ENCODE assay signal across 8 cellular contexts in the genomic region with DNA sequence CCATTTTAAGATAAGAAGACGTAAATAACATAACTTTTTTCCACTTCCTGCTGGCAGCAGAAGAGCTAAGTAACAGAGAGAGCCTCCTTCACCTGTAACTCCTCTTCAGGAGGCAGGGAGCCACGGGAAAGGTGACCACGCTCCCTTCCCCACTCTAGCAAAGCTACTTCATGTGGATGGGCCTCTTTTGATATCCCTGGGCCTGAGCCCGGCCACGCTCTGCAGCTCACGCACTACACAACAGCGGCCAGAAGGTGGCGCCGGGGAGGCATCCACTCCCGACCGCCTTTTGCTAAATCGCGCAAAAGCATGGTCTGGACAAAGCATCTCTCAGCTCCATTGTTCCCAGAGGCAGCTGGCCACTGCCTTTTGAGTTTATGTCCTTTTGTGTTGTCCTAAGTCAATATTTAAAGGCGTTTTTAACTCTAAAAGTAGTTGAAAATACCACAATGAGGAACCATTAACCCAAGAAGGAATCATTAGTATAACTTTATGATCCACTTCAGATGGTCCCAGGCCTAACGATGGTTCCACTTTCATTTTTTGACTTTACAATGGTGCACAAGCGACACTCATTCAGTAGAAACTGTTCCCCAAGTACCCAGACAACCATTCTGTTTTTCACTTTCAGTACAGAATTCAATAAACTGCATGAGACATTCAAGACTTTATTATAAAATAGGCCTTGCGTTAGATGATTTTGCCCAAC. TPM values are rescaled to one million over a fixed set of nuclear protein-coding genes. Genes with fewer than 3 reads are reported as not detected.
DNase-seq lines count a peak whose midpoint lies in the region; ATAC-seq, FAIRE-seq and TF ChIP-seq lines count a peak whose summit lies in the region.

No MANE protein-coding gene starts in this region.

- H3K4me1 ChIP-seq in A549, result peaks cover 5% of the 10 kb centered on the region; the same call in 1 of the 3 replicates
- no peaks in the 10 kb centered on the region for H3K4me1 ChIP-seq in astrocyte (ENCODE audit: insufficient read depth, low read length)
- no peaks in the 10 kb centered on the region for H3K4me1 ChIP-seq in smooth muscle cell (ENCODE audit: low read depth)

- POLR2A ChIA-PET in A549 (lab: Yijun Ruan, JAX), result interaction anchor here (1.2 kb wide), 3 partner anchors 34 to 158 kb away, joined by 3 to 13 read pairs (median 3); a partner anchor contains a TSS

- no peak overlapping the region for H3K4me3 ChIP-seq in A549
- H3K4me3 ChIP-seq in astrocyte (ENCODE audit: insufficient read depth, low read depth, low read length), result no peak overlapping the region
- no peak overlapping the region for H3K4me3 ChIP-seq in smooth muscle cell

- H3K27ac Mint-ChIP-seq in astrocyte (ENCODE audit: unreplicated experiment), result no peak overlapping the region

- FAIRE-seq in A549 (lab: Jason Lieb, UNC), result no peak
- FAIRE-seq in astrocyte (lab: Jason Lieb, UNC), result no peak

- H3K4me1 Mint-ChIP-seq in astrocyte (ENCODE audit: low read depth, unreplicated experiment), result no peaks in the 10 kb centered on the region

- peak overlapping the region; percentile 39 for H2AFZ ChIP-seq in astrocyte (ENCODE audit: low read depth, low read length)
- no peak overlapping the region for H2AFZ ChIP-seq in smooth muscle cell (ENCODE audit: low read depth)

- 0 out of 3 replicates have a peak overlapping the region, but pooled peaks have one; percentile 26 for H3K4me2 ChIP-seq in A549
- no peak overlapping the region for H3K4me2 ChIP-seq in astrocyte (ENCODE audit: low read length)
- no peak overlapping the region for H3K4me2 ChIP-seq in smooth muscle cell

- TF ChIP-seq RAD21 in A549 (conservative IDR thresholded peaks at IDR 0.05 in 1 of 2, IDR thresholded peaks at IDR 0.05 in 1 of 2), result peak; percentile 87 to 89

- ATAC-seq in A549, result peak; percentile 99
- ATAC-seq in GM18517 (IDR thresholded peaks at IDR 0.05; ENCODE audit: unreplicated experiment), result peak; percentile 95
- peak; percentile 91 for ATAC-seq in HG02973 (IDR thresholded peaks at IDR 0.05; ENCODE audit: unreplicated experiment)

- no peaks in the 10 kb centered on the region for H3K27me3 Mint-ChIP-seq in astrocyte (ENCODE audit: low read depth, unreplicated experiment)

- H3K9me3 Mint-ChIP-seq in astrocyte (ENCODE audit: unreplicated experiment), result peaks cover 4% of the 10 kb centered on the region

- WGBS in A549 (ENCODE audit: missing lambda C conversion rate), result 20% methylated on average over 17 of the region's 17 CpGs
- WGBS in smooth muscle cell (ENCODE audit: low lambda C conversion rate), result 28% methylated on average over 17 of the region's 17 CpGs

- TF ChIP-seq CTCF in A549 (IDR thresholded peaks at IDR 0.05) (peak; percentile 87), astrocyte (IDR thresholded peaks at IDR 0.05; ENCODE audit: insufficient read depth, low read depth, low read length) (peak; percentile 80), smooth muscle cell (IDR thresholded peaks at IDR 0.05; ENCODE audit: borderline replicate concordance, insufficient read depth, poor library complexity, severe bottlenecking) (peak; percentile 94)

- CTCF ChIA-PET in A549 (lab: Yijun Ruan, JAX), result interaction anchor here (0.7 to 2.6 kb wide), 45 partner anchors 8 to 343 kb away, joined by 3 to 65 read pairs (median 5); a partner anchor contains a TSS

- no peaks in the 10 kb centered on the region for H3K9me3 ChIP-seq in A549
- no peaks in the 10 kb centered on the region for H3K9me3 ChIP-seq in astrocyte (ENCODE audit: insufficient read depth, low read depth, low read length)
- no peaks in the 10 kb centered on the region for H3K9me3 ChIP-seq in smooth muscle cell (replicated peaks; ENCODE audit: low read depth)

- no peak for TF ChIP-seq EP300 in A549 (IDR thresholded peaks at IDR 0.05)

- TF ChIP-seq POLR2A in A549 (IDR thresholded peaks at IDR 0.05; ENCODE audit: low read length), result no peak

- H3K9ac ChIP-seq in astrocyte (ENCODE audit: low read length) (no peak overlapping the region), smooth muscle cell (ENCODE audit: low read depth) (no peak overlapping the region)

- H3K27ac ChIP-seq in A549 (no peak overlapping the region), astrocyte (ENCODE audit: low read depth, low read length) (no peak overlapping the region), smooth muscle cell (ENCODE audit: low read depth) (no peak overlapping the region)

- H4K20me1 ChIP-seq in astrocyte (ENCODE audit: insufficient read depth, low read length) (no peaks in the 10 kb centered on the region), smooth muscle cell (ENCODE audit: low read depth) (no peaks in the 10 kb centered on the region)

- no peaks in the 10 kb centered on the region for H3F3A ChIP-seq in smooth muscle cell (ENCODE audit: low read depth)

- no peak overlapping the region for H3K4me3 Mint-ChIP-seq in astrocyte (ENCODE audit: unreplicated experiment)

- DNase-seq in A549 (ENCODE audit: low read depth in 1 of 2, low spot score in 1 of 2), result peak; percentile 82 to 85
- DNase-seq in NCI-H187 (lab: John Stamatoyannopoulos, UW), result peak; percentile 90 to 93
- DNase-seq in T1000 (lab: John Stamatoyannopoulos, UW), result peak; percentile 41
- DNase-seq in astrocyte (ENCODE audit: low read depth), result peak; percentile 32
- peak; percentile 75 to 86 for DNase-seq in hippocampal formation (lab: John Stamatoyannopoulos, UW)
- peak; percentile 46 for DNase-seq in smooth muscle cell (lab: John Stamatoyannopoulos, UW; ENCODE audit: unreplicated experiment)

- H3K36me3 ChIP-seq in astrocyte (ENCODE audit: insufficient read depth, low read length) (peaks cover 5% of the 10 kb centered on the region), smooth muscle cell (ENCODE audit: low read depth) (no peaks in the 10 kb centered on the region)

- H3K27me3 ChIP-seq in astrocyte (ENCODE audit: insufficient read depth, low read length) (no peaks in the 10 kb centered on the region), smooth muscle cell (ENCODE audit: low read depth) (no peaks in the 10 kb centered on the region)

- peaks cover 22% of the 10 kb centered on the region for H3K36me3 Mint-ChIP-seq in astrocyte (ENCODE audit: low read depth, unreplicated experiment)

- H3K79me2 ChIP-seq in astrocyte (ENCODE audit: insufficient read depth, low read length), result no peaks in the 10 kb centered on the region
- no peaks in the 10 kb centered on the region for H3K79me2 ChIP-seq in smooth muscle cell (ENCODE audit: low read depth)

TF ChIP-seq in A549, 52 proteins besides CTCF, POLR2A, EP300 and RAD21:
- TF ChIP-seq CHD4 (IDR thresholded peaks at IDR 0.05; ENCODE audit: borderline replicate concordance) (no peak), HEYL (CRISPR knock-in tag; IDR thresholded peaks at IDR 0.05) (no peak), GATA3 (IDR thresholded peaks at IDR 0.05; ENCODE audit: borderline replicate concordance) (no peak), FOSL2 (IDR thresholded peaks at IDR 0.05) (no peak), FOSL2 (CRISPR knock-in tag; IDR thresholded peaks at IDR 0.05) (no peak), MAZ (IDR thresholded peaks at IDR 0.05; ENCODE audit: borderline replicate concordance, low read depth, low read length) (no peak), SMC3 (IDR thresholded peaks at IDR 0.05) (peak; percentile 93), ZFP36 (IDR thresholded peaks at IDR 0.05; ENCODE audit: borderline replicate concordance, partially characterized antibody) (no peak), CEBPB (IDR thresholded peaks at IDR 0.05) (no peak; a peak in 1 of 4 replicates), EHF (CRISPR knock-in tag; IDR thresholded peaks at IDR 0.05) (no peak), ZNF302 (CRISPR knock-in tag; IDR thresholded peaks at IDR 0.05) (no peak), NPAS2 (CRISPR knock-in tag; IDR thresholded peaks at IDR 0.05; ENCODE audit: borderline replicate concordance) (no peak)
- TF ChIP-seq, protein P1, sequence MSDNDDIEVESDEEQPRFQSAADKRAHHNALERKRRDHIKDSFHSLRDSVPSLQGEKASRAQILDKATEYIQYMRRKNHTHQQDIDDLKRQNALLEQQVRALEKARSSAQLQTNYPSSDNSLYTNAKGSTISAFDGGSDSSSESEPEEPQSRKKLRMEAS (IDR thresholded peaks at IDR 0.05), result peak; percentile 76
- TF ChIP-seq, protein P2, sequence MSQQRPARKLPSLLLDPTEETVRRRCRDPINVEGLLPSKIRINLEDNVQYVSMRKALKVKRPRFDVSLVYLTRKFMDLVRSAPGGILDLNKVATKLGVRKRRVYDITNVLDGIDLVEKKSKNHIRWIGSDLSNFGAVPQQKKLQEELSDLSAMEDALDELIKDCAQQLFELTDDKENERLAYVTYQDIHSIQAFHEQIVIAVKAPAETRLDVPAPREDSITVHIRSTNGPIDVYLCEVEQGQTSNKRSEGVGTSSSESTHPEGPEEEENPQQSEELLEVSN (IDR thresholded peaks at IDR 0.05; ENCODE audit: borderline replicate concordance, low read depth), result 0 out of 2 replicates have a peak, but pooled peaks have one; percentile 32

RNA-seq across cellular contexts. Expression of a gene that starts 23.6 kb away (rescaled TPM):
- 23.5 and 23.6 TPM in 2 replicates for polyA plus RNA-seq in A549 (2011; rRNA removed)
- polyA plus RNA-seq in A549 (2012; cell fraction: cytosol; rRNA removed), result 24.9 and 33.1 TPM in 2 replicates
- polyA plus RNA-seq in A549 (2012; cell fraction: nucleus; rRNA removed), result 21.0 and 22.2 TPM in 2 replicates
- polyA plus RNA-seq in A549 (2017; fragmentation: RNase III; extraction: RNeasy Plus Mini Kit Qiagen cat#74134 plus additional on column Dnase treatment), result 32.6 to 35.7 TPM (median 33.8 TPM) in 3 replicates
- 20.4 and 21.6 TPM in 2 replicates for polyA minus RNA-seq in A549 (2011; rRNA and poly(A)+ RNA removed)
- total RNA-seq in astrocyte, result 32.6 and 39.7 TPM in 2 replicates
- total RNA-seq in smooth muscle cell, result 6.3 and 11.4 TPM in 2 replicates
- 12.0 and 12.1 TPM in 2 replicates for polyA plus RNA-seq in smooth muscle cell

RNA-seq across cellular contexts. Expression of a gene that starts 34.0 kb away (rescaled TPM):
- 569 and 730 TPM in 2 replicates for polyA plus RNA-seq in A549 (2011; rRNA removed)
- 495 and 537 TPM in 2 replicates for polyA plus RNA-seq in A549 (2012; cell fraction: cytosol; rRNA removed)
- 371 and 544 TPM in 2 replicates for polyA plus RNA-seq in A549 (2012; cell fraction: nucleus; rRNA removed)
- polyA plus RNA-seq in A549 (2017; fragmentation: RNase III; extraction: RNeasy Plus Mini Kit Qiagen cat#74134 plus additional on column Dnase treatment), result 809 to 979 TPM (median 858 TPM) in 3 replicates
- polyA minus RNA-seq in A549 (2011; rRNA and poly(A)+ RNA removed), result 773 and 905 TPM in 2 replicates
- total RNA-seq in astrocyte, result 240 and 276 TPM in 2 replicates
- 188 and 198 TPM in 2 replicates for total RNA-seq in smooth muscle cell
- 146 and 172 TPM in 2 replicates for polyA plus RNA-seq in smooth muscle cell

RNA-seq across cellular contexts. Expression of a gene that starts 34.4 kb away (rescaled TPM):
- polyA plus RNA-seq in A549 (2011; rRNA removed), result 27.6 and 34.1 TPM in 2 replicates
- 11.2 and 11.5 TPM in 2 replicates for polyA plus RNA-seq in A549 (2012; cell fraction: cytosol; rRNA removed)
- polyA plus RNA-seq in A549 (2012; cell fraction: nucleus; rRNA removed), result 6.5 and 16.0 TPM in 2 replicates
- 24.5 to 27.4 TPM (median 26.3 TPM) in 3 replicates for polyA plus RNA-seq in A549 (2017; fragmentation: RNase III; extraction: RNeasy Plus Mini Kit Qiagen cat#74134 plus additional on column Dnase treatment)
- 21.8 and 33.1 TPM in 2 replicates for polyA minus RNA-seq in A549 (2011; rRNA and poly(A)+ RNA removed)
- total RNA-seq in astrocyte, result 13.8 and 15.3 TPM in 2 replicates
- total RNA-seq in smooth muscle cell, result 15.8 and 20.1 TPM in 2 replicates
- 6.9 and 9.8 TPM in 2 replicates for polyA plus RNA-seq in smooth muscle cell

Comparison
In these comparisons a context has a peak if more than half of its experiments do, and no peak if none do; other contexts are left out.
1. DNase-seq: peak in every context shown above with its lines; median percentile 92 in NCI-H187; 84 in A549; 80 in hippocampal formation; 46 in smooth muscle cell; 41 in T1000; 32 in astrocyte.